Comparison of ENCODE assay signal across 24 cellular contexts in genomic region chr6:33765368-33765767, GRCh38. TPM values are rescaled to one million over a fixed set of nuclear protein-coding genes. Genes with fewer than 3 reads are reported as not detected.
A peak's percentile ranks its signal among the peaks of the same experiment; 100 is the strongest.
DNase-seq lines count a peak whose midpoint lies in the region; ATAC-seq, FAIRE-seq and TF ChIP-seq lines count a peak whose summit lies in the region.
"Had no signal": no experiment of that assay in that cellular context is flagged by ENCODE, and none has a peak within 500 bp of the region (broad histone marks: within the 10 kb centered on the region; RNA-seq: fewer than 3 reads in every experiment).

No MANE protein-coding gene starts in this region.

- H3K14ac ChIP-seq in mesenchymal stem cell (ENCODE audit: low read length in 2 of 2) (peak overlapping the region in 1 of 2 experiments; percentile 9), neuronal stem cell (ENCODE audit: low read length) (no peak overlapping the region)

- H3K4me1 ChIP-seq in HepG2 (ENCODE audit: insufficient read depth, low read length) (peaks cover 29% of the 10 kb centered on the region), right lobe of liver (peaks cover 0 to 20% (median 8%) of the 10 kb centered on the region in 4 donors), mesenchymal stem cell (ENCODE audit: control insufficient read depth, insufficient read depth, low read depth, low read length) (peaks cover 36% of the 10 kb centered on the region), neuronal stem cell (ENCODE audit: control insufficient read depth in 2 of 2, insufficient read depth in 1 of 2, low read depth in 1 of 2, low read length in 2 of 2) (peaks cover 8 to 12% of the 10 kb centered on the region in 2 donors), BE2C (no peaks in the 10 kb centered on the region; the same call in 1 of the 2 replicates), psoas muscle (peaks cover 24% of the 10 kb centered on the region)

- FAIRE-seq in HepG2 (lab: Jason Lieb, UNC), result no peak
- FAIRE-seq: A549, G401.6, GM12892, GM19239 had no signal

- H3K36me3 ChIP-seq in HepG2 (replicated peaks in 1 of 2; ENCODE audit: control insufficient read depth in 1 of 2, insufficient read depth in 2 of 2, low read length in 2 of 2) (no peaks in the 10 kb centered on the region), right lobe of liver (no peaks in the 10 kb centered on the region), mesenchymal stem cell (ENCODE audit: control insufficient read depth in 1 of 2, insufficient read depth in 2 of 2, low read depth in 1 of 2, low read length in 2 of 2) (no peaks in the 10 kb centered on the region), neuronal stem cell (replicated peaks in 1 of 2; ENCODE audit: control insufficient read depth in 2 of 2, insufficient read depth in 2 of 2, low read length in 2 of 2) (no peaks in the 10 kb centered on the region), BE2C (no peaks in the 10 kb centered on the region), psoas muscle (ENCODE audit: insufficient read depth in 1 of 2, low read depth in 1 of 2) (no peaks in the 10 kb centered on the region)
- H3K36me3 ChIP-seq: BLaER1 had no signal

- TF ChIP-seq CTCF in HepG2 (CRISPR knock-in tag; IDR thresholded peaks at IDR 0.05) (no peak), right lobe of liver (IDR thresholded peaks at IDR 0.05) (no peak), BE2C (IDR thresholded peaks at IDR 0.05; ENCODE audit: low read depth, low read length) (no peak), psoas muscle (IDR thresholded peaks at IDR 0.05) (no peak), GM13977 (IDR thresholded peaks at IDR 0.05; ENCODE audit: extremely low read depth, insufficient read depth, missing control alignments) (no peak)

- H3K9ac ChIP-seq in HepG2 (ENCODE audit: insufficient read depth, low read depth, low read length), result no peak overlapping the region
- no peak overlapping the region for H3K9ac ChIP-seq in mesenchymal stem cell (ENCODE audit: low read length)
- H3K9ac ChIP-seq in neuronal stem cell (ENCODE audit: low read depth, low read length, poor library complexity), result no peak overlapping the region
- H3K9ac ChIP-seq: BLaER1, GM23248 had no signal

- H3K27ac ChIP-seq in HepG2 (ENCODE audit: extremely low read length, insufficient read depth, low read length) (no peak overlapping the region), right lobe of liver (no peak overlapping the region), mesenchymal stem cell (ENCODE audit: low read length, poor library complexity, severe bottlenecking) (no peak overlapping the region), neuronal stem cell (replicated peaks; ENCODE audit: low read length) (no peak overlapping the region), psoas muscle (no peak overlapping the region)
- H3K27ac ChIP-seq: A549, BLaER1, C4-2B, GM23248 had no signal

- in situ Hi-C loops in HepG2 (cut with HindIII; ENCODE audit: extremely low pct_ligation_motif_present, low pct_unique_long_range_greater_than_20kb), result loop anchor here (10.0 kb wide), 1 partner anchor 389 kb away; no protein-coding TSS in a partner anchor
- in situ Hi-C loops in GM13977 (cut with MboI; ENCODE audit: low pct_unique_long_range_greater_than_20kb, low sequenced_read_pairs, unreplicated experiment), result no loop called here

- H3K79me1 ChIP-seq in mesenchymal stem cell (replicated peaks; ENCODE audit: low read length, poor library complexity, severe bottlenecking) (no peaks in the 10 kb centered on the region), neuronal stem cell (ENCODE audit: low read depth, low read length) (no peaks in the 10 kb centered on the region)

- H2AFZ ChIP-seq in HepG2 (ENCODE audit: low read length) (no peak overlapping the region), mesenchymal stem cell (ENCODE audit: low read depth, low read length) (no peak overlapping the region), neuronal stem cell (ENCODE audit: low read length) (no peak overlapping the region)
- H2AFZ ChIP-seq: GM23248 had no signal

- H4K8ac ChIP-seq in mesenchymal stem cell (ENCODE audit: low read length), result peak overlapping the region; percentile 55
- H4K8ac ChIP-seq in neuronal stem cell (ENCODE audit: low read depth, low read length), result no peak overlapping the region

- no peaks in the 10 kb centered on the region for H4K20me1 ChIP-seq in HepG2 (ENCODE audit: insufficient read depth, low read length)

- H2BK12ac ChIP-seq in mesenchymal stem cell (ENCODE audit: low read length in 2 of 2) (no peak overlapping the region), neuronal stem cell (ENCODE audit: low read length) (no peak overlapping the region)

- CTCF ChIA-PET in HepG2 (lab: Yijun Ruan, JAX; ENCODE audit: low intra/inter-chr PET ratio, low total read pairs), result interaction anchor here (4.2 kb wide), 1 partner anchor 21 kb away, joined by 77 read pairs; the partner anchor contains the start of gene IP6K3

- POLR2A ChIA-PET in HepG2 (lab: Yijun Ruan, JAX), result no interaction called here

- H3K4me2 ChIP-seq in HepG2 (ENCODE audit: low read depth, low read length) (no peak overlapping the region), mesenchymal stem cell (ENCODE audit: low read length, poor library complexity, severe bottlenecking) (no peak overlapping the region), neuronal stem cell (ENCODE audit: insufficient read depth, low read length, poor library complexity, severe bottlenecking) (no peak overlapping the region)
- H3K4me2 ChIP-seq: A549, BLaER1 had no signal

- H2BK15ac ChIP-seq in mesenchymal stem cell (ENCODE audit: low read depth, poor library complexity, severe bottlenecking), result no peak overlapping the region
- no peak overlapping the region for H2BK15ac ChIP-seq in neuronal stem cell (ENCODE audit: low read length)

- H3K18ac ChIP-seq in mesenchymal stem cell (ENCODE audit: low read depth in 1 of 2, low read length in 2 of 2) (peak overlapping the region in 1 of 2 experiments; percentile 11), neuronal stem cell (ENCODE audit: low read length) (peak overlapping the region; percentile 80)

- H2BK120ac ChIP-seq in mesenchymal stem cell (ENCODE audit: low read depth, low read length), result no peak overlapping the region
- no peak overlapping the region for H2BK120ac ChIP-seq in neuronal stem cell (ENCODE audit: low read depth, low read length)

- ATAC-seq in HepG2, result no peak
- no peak for ATAC-seq in right lobe of liver
- no peak for ATAC-seq in psoas muscle
- ATAC-seq: A549; CD8-positive, alpha-beta T cell; HCT116 had no signal

- H3K27me3 ChIP-seq in HepG2 (ENCODE audit: control insufficient read depth in 1 of 2, insufficient read depth in 2 of 2, low read length in 2 of 2) (peaks cover 7 to 17% of the 10 kb centered on the region in 2 experiments; a peak in 3 of 5 replicates), right lobe of liver (no peaks in the 10 kb centered on the region), mesenchymal stem cell (ENCODE audit: control insufficient read depth in 1 of 2, insufficient read depth in 1 of 2, low read length in 2 of 2) (peaks cover 0 to 33% of the 10 kb centered on the region in 2 experiments), neuronal stem cell (ENCODE audit: control insufficient read depth in 3 of 3, insufficient read depth in 3 of 3, low read depth in 1 of 3, low read length in 3 of 3) (peaks cover 0 to 4% (median 0%) of the 10 kb centered on the region in 3 experiments), BE2C (no peaks in the 10 kb centered on the region), psoas muscle (ENCODE audit: insufficient read depth in 3 of 3, low read length in 2 of 3) (no peaks in the 10 kb centered on the region)
- H3K27me3 ChIP-seq: BLaER1 had no signal

- H3K23ac ChIP-seq in mesenchymal stem cell (ENCODE audit: low read length in 2 of 2) (no peak overlapping the region), neuronal stem cell (ENCODE audit: low read depth, low read length, poor library complexity) (no peak overlapping the region)

- H3K79me2 ChIP-seq in HepG2 (ENCODE audit: insufficient read depth, low read length), result no peaks in the 10 kb centered on the region

- intact Hi-C loops in HepG2 (cut with micrococcal nuclease; ENCODE audit: unreplicated experiment) (no loop called here), right lobe of liver (cut with DNase I) (loop anchor here (10.0 kb wide), 3 partner anchors 51 to 389 kb away; partner anchors contain the start of genes BAK1 (in 1 of the 2) and UQCC2 (in 1 of the 2)), psoas muscle (cut with DNase I) (no loop called here)

- no peak for DNase-seq in HepG2 (ENCODE audit: low spot score)
- DNase-seq in right lobe of liver, result no peak
- no peak for DNase-seq in mesenchymal stem cell
- DNase-seq in neuronal stem cell (ENCODE audit: low spot score), result no peak
- DNase-seq in BE2C, result no peak
- DNase-seq in psoas muscle, result no peak
- no peak for DNase-seq in GM13977 (ENCODE audit: low spot score)
- DNase-seq: 8988T; ACHN; Caco-2; CD4-positive, CD25-positive, alpha-beta regulatory T cell; CD8-positive, alpha-beta T cell; DMS153; DND-41; GM23248; H9 had no signal

- H3K4ac ChIP-seq in mesenchymal stem cell (ENCODE audit: low read depth in 1 of 2, low read length in 2 of 2), result no peak overlapping the region
- H3K4ac ChIP-seq in neuronal stem cell (ENCODE audit: low read length), result no peak overlapping the region

- TF ChIP-seq EP300 in HepG2 (IDR thresholded peaks at IDR 0.05; ENCODE audit: low read depth in 2 of 2, low read length in 2 of 2) (no peak), HepG2 (CRISPR knock-in tag; IDR thresholded peaks at IDR 0.05; ENCODE audit: borderline replicate concordance) (no peak)

- TF ChIP-seq POLR2A in HepG2 (IDR thresholded peaks at IDR 0.05; ENCODE audit: insufficient read depth in 1 of 2, low read depth in 2 of 2, low read length in 2 of 2) (no peak), right lobe of liver (IDR thresholded peaks at IDR 0.05) (no peak)

- H3K4me3 ChIP-seq in HepG2 (replicated peaks in 1 of 3; ENCODE audit: insufficient read depth in 1 of 3, low read depth in 2 of 3, low read length in 3 of 3) (no peak overlapping the region), right lobe of liver (no peak overlapping the region), mesenchymal stem cell (ENCODE audit: insufficient read depth in 1 of 2, low read depth in 1 of 2, low read length in 2 of 2) (no peak overlapping the region), neuronal stem cell (ENCODE audit: low read length in 2 of 2) (no peak overlapping the region), BE2C (ENCODE audit: low read depth, low read length) (no peak overlapping the region), psoas muscle (no peak overlapping the region)
- H3K4me3 ChIP-seq: A549, BLaER1, GM23248 had no signal

- 49% methylated on average over 9 of the region's 9 CpGs for WGBS in HepG2 (ENCODE audit: low lambda C conversion rate)
- WGBS in right lobe of liver (ENCODE audit: insufficient coverage, low coverage, low lambda C conversion rate, missing lambda C conversion rate), result 76% methylated on average over 4 of the region's 9 CpGs
- 94% methylated on average over 9 of the region's 9 CpGs for WGBS in mesenchymal stem cell
- WGBS in neuronal stem cell (ENCODE audit: extremely low coverage in 2 of 2, insufficient read length in 2 of 2, insufficient replicate concordance in 1 of 2), 2 donors, result no CpG with 5 or more reads among the region's 9 CpGs
- 94 to 95% (median 95%) methylated on average over 9 of the region's 9 CpGs for WGBS in psoas muscle, 3 donors

- no TSS peak for BruUV-seq in HepG2 (replicated peaks; lab: Mats Ljungman, UMichigan)

- H3K9me3 ChIP-seq in HepG2 (ENCODE audit: low read length) (no peaks in the 10 kb centered on the region), right lobe of liver (no peaks in the 10 kb centered on the region), mesenchymal stem cell (ENCODE audit: control insufficient read depth, low read length) (peaks cover 8% of the 10 kb centered on the region), neuronal stem cell (replicated peaks in 1 of 2; ENCODE audit: control insufficient read depth in 2 of 2, insufficient read depth in 1 of 2, low read depth in 1 of 2, low read length in 2 of 2) (no peaks in the 10 kb centered on the region), BE2C (no peaks in the 10 kb centered on the region), psoas muscle (no peaks in the 10 kb centered on the region)
- H3K9me3 ChIP-seq: A549, BLaER1, Caco-2 had no signal

- H4K91ac ChIP-seq in mesenchymal stem cell (ENCODE audit: low read length) (no peak overlapping the region), neuronal stem cell (ENCODE audit: low read depth, low read length, poor library complexity) (no peak overlapping the region)

- H2BK5ac ChIP-seq in mesenchymal stem cell (ENCODE audit: low read depth, low read length, poor library complexity, severe bottlenecking), result no peak overlapping the region
- no peak overlapping the region for H2BK5ac ChIP-seq in neuronal stem cell (ENCODE audit: low read length)

- H2AK5ac ChIP-seq in mesenchymal stem cell (ENCODE audit: low read length, severe bottlenecking) (peak overlapping the region; percentile 38), neuronal stem cell (ENCODE audit: low read depth, low read length) (no peak overlapping the region)

- no peak for TF ChIP-seq RAD21 in HepG2 (CRISPR knock-in tag; IDR thresholded peaks at IDR 0.05)

RNA-seq across cellular contexts. Expression of gene IP6K3, which starts 18.7 kb away (rescaled TPM):
- total RNA-seq in HepG2 (2016; rRNA removed; fragmentation: Illumina TruSeq; extraction: Trizol), result 0.11 and 0.44 TPM in 2 replicates
- total RNA-seq in HepG2 (2016; cell fraction: cytosol; rRNA removed; fragmentation: Illumina TruSeq; extraction: Trizol; ENCODE audit: low read depth), result 0.18 and 0.40 TPM in 2 replicates
- 0.28 and 0.52 TPM in 2 replicates for total RNA-seq in HepG2 (2016; cell fraction: insoluble cytoplasmic fraction; rRNA removed; fragmentation: Illumina TruSeq; extraction: Trizol)
- 0.17 TPM in 1 of 2 replicates, not detected in the other for total RNA-seq in HepG2 (2016; cell fraction: membrane; rRNA removed; fragmentation: Illumina TruSeq; extraction: Trizol)
- total RNA-seq in HepG2 (2016; cell fraction: nucleus; rRNA removed; fragmentation: Illumina TruSeq; extraction: Trizol), result 0.53 TPM in 2 replicates
- 0.18 and 0.48 TPM in 2 replicates for polyA plus RNA-seq in HepG2 (2011; rRNA removed)
- 0.16 and 0.22 TPM in 2 replicates for polyA plus RNA-seq in HepG2 (2011; cell fraction: cytosol; rRNA removed)
- 0.63 and 0.76 TPM in 2 replicates for polyA plus RNA-seq in HepG2 (2011; cell fraction: nucleus; rRNA removed)
- polyA plus RNA-seq in HepG2 (2012), result 0.13 TPM in 1 of 2 replicates, not detected in the other
- polyA plus RNA-seq in HepG2 (2016; cell fraction: cytosol; fragmentation: Illumina TruSeq; extraction: Trizol; ENCODE audit: low read depth), result 0.20 and 0.21 TPM in 2 replicates
- polyA plus RNA-seq in HepG2 (2016; cell fraction: insoluble cytoplasmic fraction; fragmentation: Illumina TruSeq; extraction: Trizol; ENCODE audit: low read depth), result 0.20 and 0.22 TPM in 2 replicates
- polyA plus RNA-seq in HepG2 (2016; cell fraction: membrane; fragmentation: Illumina TruSeq; extraction: Trizol; ENCODE audit: low read depth), result 0.86 TPM in 1 of 2 replicates, not detected in the other
- 0.40 and 0.75 TPM in 2 replicates for polyA plus RNA-seq in HepG2 (2016; cell fraction: nucleus; fragmentation: Illumina TruSeq; extraction: Trizol; ENCODE audit: insufficient read depth, low read depth)
- 0.18 TPM in 1 of 2 replicates, not detected in the other for polyA minus RNA-seq in HepG2 (2011; rRNA and poly(A)+ RNA removed; ENCODE audit: low replicate concordance)
- polyA minus RNA-seq in HepG2 (2011; cell fraction: cytosol; rRNA and poly(A)+ RNA removed), result 0.30 TPM in 1 of 2 replicates, not detected in the other
- polyA minus RNA-seq in HepG2 (2011; cell fraction: nucleus; rRNA and poly(A)+ RNA removed), result 0.62 TPM in 1 of 2 replicates, not detected in the other
- 10 to 100 TPM in 3 of 6 experiments, 1 to 10 TPM in 3; 4.8 to 28.0 (median 9.7) TPM for total RNA-seq in right lobe of liver
- polyA plus RNA-seq in mesenchymal stem cell (2013, experiment 1 of 2), result 6.7 TPM
- polyA plus RNA-seq in mesenchymal stem cell (2013, experiment 2 of 2), result 6.5 TPM
- polyA plus RNA-seq in neuronal stem cell (2013, experiment 1 of 2), result 1.7 TPM
- polyA plus RNA-seq in neuronal stem cell (2013, experiment 2 of 2), result 1.4 TPM
- 2.0 TPM for polyA plus RNA-seq in BE2C (2012; ENCODE audit: insufficient read depth, insufficient read length, low read depth)
- 100 to 1,000 TPM; 113 to 363 (median 306) TPM for total RNA-seq in psoas muscle
- 100 to 1,000 TPM in 2 of 3 donors, 10 to 100 TPM in 1; 95.7 to 220 (median 175) TPM for polyA plus RNA-seq in psoas muscle
- total RNA-seq: CD4-positive, CD25-positive, alpha-beta regulatory T cell; CD8-positive, alpha-beta T cell; GM23248 had no signal
- polyA plus RNA-seq: CD4-positive, CD25-positive, alpha-beta regulatory T cell; GM23248 had no signal

RNA-seq across cellular contexts. Expression of gene LEMD2, which starts 23.6 kb away (rescaled TPM):
- total RNA-seq in HepG2 (2016; rRNA removed; fragmentation: Illumina TruSeq; extraction: Trizol), result 17.9 and 45.2 TPM in 2 replicates
- total RNA-seq in HepG2 (2016; cell fraction: cytosol; rRNA removed; fragmentation: Illumina TruSeq; extraction: Trizol; ENCODE audit: low read depth), result 14.2 and 15.8 TPM in 2 replicates
- total RNA-seq in HepG2 (2016; cell fraction: insoluble cytoplasmic fraction; rRNA removed; fragmentation: Illumina TruSeq; extraction: Trizol), result 16.3 and 48.1 TPM in 2 replicates
- 19.9 and 22.2 TPM in 2 replicates for total RNA-seq in HepG2 (2016; cell fraction: membrane; rRNA removed; fragmentation: Illumina TruSeq; extraction: Trizol)
- total RNA-seq in HepG2 (2016; cell fraction: nucleus; rRNA removed; fragmentation: Illumina TruSeq; extraction: Trizol), result 44.0 and 55.5 TPM in 2 replicates
- polyA plus RNA-seq in HepG2 (2011; rRNA removed), result 62.9 and 76.2 TPM in 2 replicates
- polyA plus RNA-seq in HepG2 (2011; cell fraction: cytosol; rRNA removed), result 45.0 and 49.7 TPM in 2 replicates
- polyA plus RNA-seq in HepG2 (2011; cell fraction: nucleus; rRNA removed), result 115 and 140 TPM in 2 replicates
- polyA plus RNA-seq in HepG2 (2012), result 46.9 and 65.3 TPM in 2 replicates
- polyA plus RNA-seq in HepG2 (2016; cell fraction: cytosol; fragmentation: Illumina TruSeq; extraction: Trizol; ENCODE audit: low read depth), result 6.6 and 7.4 TPM in 2 replicates
- 14.0 and 18.6 TPM in 2 replicates for polyA plus RNA-seq in HepG2 (2016; cell fraction: insoluble cytoplasmic fraction; fragmentation: Illumina TruSeq; extraction: Trizol; ENCODE audit: low read depth)
- 12.6 and 12.8 TPM in 2 replicates for polyA plus RNA-seq in HepG2 (2016; cell fraction: membrane; fragmentation: Illumina TruSeq; extraction: Trizol; ENCODE audit: low read depth)
- polyA plus RNA-seq in HepG2 (2016; cell fraction: nucleus; fragmentation: Illumina TruSeq; extraction: Trizol; ENCODE audit: insufficient read depth, low read depth), result 87.5 and 97.1 TPM in 2 replicates
- 43.4 and 90.0 TPM in 2 replicates for polyA minus RNA-seq in HepG2 (2011; rRNA and poly(A)+ RNA removed; ENCODE audit: low replicate concordance)
- 30.7 and 35.8 TPM in 2 replicates for polyA minus RNA-seq in HepG2 (2011; cell fraction: cytosol; rRNA and poly(A)+ RNA removed)
- polyA minus RNA-seq in HepG2 (2011; cell fraction: nucleus; rRNA and poly(A)+ RNA removed), result 80.9 and 103 TPM in 2 replicates
- 10 to 100 TPM; 17.8 to 28.0 (median 21.8) TPM for total RNA-seq in right lobe of liver
- 37.2 TPM for polyA plus RNA-seq in mesenchymal stem cell (2013, experiment 1 of 2)
- polyA plus RNA-seq in mesenchymal stem cell (2013, experiment 2 of 2), result 35.9 TPM
- 30.6 TPM for polyA plus RNA-seq in neuronal stem cell (2013, experiment 1 of 2)
- 30.2 TPM for polyA plus RNA-seq in neuronal stem cell (2013, experiment 2 of 2)
- 82.1 TPM for polyA plus RNA-seq in BE2C (2012; ENCODE audit: insufficient read depth, insufficient read length, low read depth)
- total RNA-seq in psoas muscle, result 10 to 100 TPM; 21.3 to 38.8 (median 24.5) TPM
- polyA plus RNA-seq in psoas muscle, result 10 to 100 TPM; 37.3 to 63.3 (median 45.0) TPM

RNA-seq across cellular contexts. Expression of gene MLN, which starts 38.4 kb away (rescaled TPM):
- total RNA-seq in HepG2 (2016; rRNA removed; fragmentation: Illumina TruSeq; extraction: Trizol) (not detected in 2 replicates), right lobe of liver (not detected), psoas muscle (not detected)
- not detected in 2 replicates for total RNA-seq in HepG2 (2016; cell fraction: cytosol; rRNA removed; fragmentation: Illumina TruSeq; extraction: Trizol; ENCODE audit: low read depth)
- not detected in 2 replicates for total RNA-seq in HepG2 (2016; cell fraction: insoluble cytoplasmic fraction; rRNA removed; fragmentation: Illumina TruSeq; extraction: Trizol)
- total RNA-seq in HepG2 (2016; cell fraction: membrane; rRNA removed; fragmentation: Illumina TruSeq; extraction: Trizol), result not detected in 2 replicates
- total RNA-seq in HepG2 (2016; cell fraction: nucleus; rRNA removed; fragmentation: Illumina TruSeq; extraction: Trizol), result not detected in 2 replicates
- polyA plus RNA-seq in HepG2 (2011; rRNA removed) (not detected in 2 replicates), psoas muscle (not detected)
- not detected in 2 replicates for polyA plus RNA-seq in HepG2 (2011; cell fraction: cytosol; rRNA removed)
- polyA plus RNA-seq in HepG2 (2011; cell fraction: nucleus; rRNA removed), result not detected in 2 replicates
- not detected in 2 replicates for polyA plus RNA-seq in HepG2 (2012)
- not detected in 2 replicates for polyA plus RNA-seq in HepG2 (2016; cell fraction: cytosol; fragmentation: Illumina TruSeq; extraction: Trizol; ENCODE audit: low read depth)
- not detected in 2 replicates for polyA plus RNA-seq in HepG2 (2016; cell fraction: insoluble cytoplasmic fraction; fragmentation: Illumina TruSeq; extraction: Trizol; ENCODE audit: low read depth)
- polyA plus RNA-seq in HepG2 (2016; cell fraction: membrane; fragmentation: Illumina TruSeq; extraction: Trizol; ENCODE audit: low read depth), result not detected in 2 replicates
- not detected in 2 replicates for polyA plus RNA-seq in HepG2 (2016; cell fraction: nucleus; fragmentation: Illumina TruSeq; extraction: Trizol; ENCODE audit: insufficient read depth, low read depth)
- polyA minus RNA-seq in HepG2 (2011; rRNA and poly(A)+ RNA removed; ENCODE audit: low replicate concordance), result not detected in 2 replicates
- polyA minus RNA-seq in HepG2 (2011; cell fraction: cytosol; rRNA and poly(A)+ RNA removed), result not detected in 2 replicates
- polyA minus RNA-seq in HepG2 (2011; cell fraction: nucleus; rRNA and poly(A)+ RNA removed), result not detected in 2 replicates
- not detected for polyA plus RNA-seq in mesenchymal stem cell (2013, experiment 1 of 2)
- polyA plus RNA-seq in mesenchymal stem cell (2013, experiment 2 of 2), result not detected
- not detected for polyA plus RNA-seq in neuronal stem cell (2013, experiment 1 of 2)
- not detected for polyA plus RNA-seq in neuronal stem cell (2013, experiment 2 of 2)
- not detected for polyA plus RNA-seq in BE2C (2012; ENCODE audit: insufficient read depth, insufficient read length, low read depth)
- total RNA-seq: Caco-2; CD4-positive, CD25-positive, alpha-beta regulatory T cell; CD8-positive, alpha-beta T cell; GM23248; H4; H9 had no signal
- polyA plus RNA-seq: A549; CD4-positive, CD25-positive, alpha-beta regulatory T cell; GM23248 had no signal

RNA-seq across cellular contexts. Expression of gene UQCC2, which starts 53.9 kb away (rescaled TPM):
- total RNA-seq in HepG2 (2016; rRNA removed; fragmentation: Illumina TruSeq; extraction: Trizol) (238 and 273 TPM in 2 replicates), right lobe of liver (10 to 100 TPM; 23.7 to 38.4 (median 31.5) TPM), psoas muscle (100 to 1,000 TPM; 118 to 184 (median 145) TPM)
- 120 and 154 TPM in 2 replicates for total RNA-seq in HepG2 (2016; cell fraction: cytosol; rRNA removed; fragmentation: Illumina TruSeq; extraction: Trizol; ENCODE audit: low read depth)
- 223 and 303 TPM in 2 replicates for total RNA-seq in HepG2 (2016; cell fraction: insoluble cytoplasmic fraction; rRNA removed; fragmentation: Illumina TruSeq; extraction: Trizol)
- 160 and 207 TPM in 2 replicates for total RNA-seq in HepG2 (2016; cell fraction: membrane; rRNA removed; fragmentation: Illumina TruSeq; extraction: Trizol)
- total RNA-seq in HepG2 (2016; cell fraction: nucleus; rRNA removed; fragmentation: Illumina TruSeq; extraction: Trizol), result 53.9 and 66.5 TPM in 2 replicates
- polyA plus RNA-seq in HepG2 (2011; rRNA removed) (82.4 and 83.3 TPM in 2 replicates), psoas muscle (100 to 1,000 TPM; 129 to 158 (median 141) TPM)
- 43.2 and 56.5 TPM in 2 replicates for polyA plus RNA-seq in HepG2 (2011; cell fraction: cytosol; rRNA removed)
- 25.4 and 25.6 TPM in 2 replicates for polyA plus RNA-seq in HepG2 (2011; cell fraction: nucleus; rRNA removed)
- 134 and 138 TPM in 2 replicates for polyA plus RNA-seq in HepG2 (2012)
- polyA plus RNA-seq in HepG2 (2016; cell fraction: cytosol; fragmentation: Illumina TruSeq; extraction: Trizol; ENCODE audit: low read depth), result 161 and 200 TPM in 2 replicates
- 261 and 288 TPM in 2 replicates for polyA plus RNA-seq in HepG2 (2016; cell fraction: insoluble cytoplasmic fraction; fragmentation: Illumina TruSeq; extraction: Trizol; ENCODE audit: low read depth)
- polyA plus RNA-seq in HepG2 (2016; cell fraction: membrane; fragmentation: Illumina TruSeq; extraction: Trizol; ENCODE audit: low read depth), result 151 and 202 TPM in 2 replicates
- polyA plus RNA-seq in HepG2 (2016; cell fraction: nucleus; fragmentation: Illumina TruSeq; extraction: Trizol; ENCODE audit: insufficient read depth, low read depth), result 129 and 150 TPM in 2 replicates
- 13.1 and 30.2 TPM in 2 replicates for polyA minus RNA-seq in HepG2 (2011; rRNA and poly(A)+ RNA removed; ENCODE audit: low replicate concordance)
- 12.8 and 21.1 TPM in 2 replicates for polyA minus RNA-seq in HepG2 (2011; cell fraction: cytosol; rRNA and poly(A)+ RNA removed)
- polyA minus RNA-seq in HepG2 (2011; cell fraction: nucleus; rRNA and poly(A)+ RNA removed), result 17.4 and 19.8 TPM in 2 replicates
- polyA plus RNA-seq in mesenchymal stem cell (2013, experiment 1 of 2), result 101 TPM
- polyA plus RNA-seq in mesenchymal stem cell (2013, experiment 2 of 2), result 111 TPM
- 222 TPM for polyA plus RNA-seq in neuronal stem cell (2013, experiment 1 of 2)
- polyA plus RNA-seq in neuronal stem cell (2013, experiment 2 of 2), result 222 TPM
- 150 TPM for polyA plus RNA-seq in BE2C (2012; ENCODE audit: insufficient read depth, insufficient read length, low read depth)

Comparison
In these comparisons a context has a peak if more than half of its experiments do, and no peak if none do; other contexts are left out.
1. intact Hi-C loops: an anchor here in right lobe of liver (10.0 kb wide); none called in HepG2 and psoas muscle.